ENCODE assay signal across 23 cellular contexts in the genomic region with DNA sequence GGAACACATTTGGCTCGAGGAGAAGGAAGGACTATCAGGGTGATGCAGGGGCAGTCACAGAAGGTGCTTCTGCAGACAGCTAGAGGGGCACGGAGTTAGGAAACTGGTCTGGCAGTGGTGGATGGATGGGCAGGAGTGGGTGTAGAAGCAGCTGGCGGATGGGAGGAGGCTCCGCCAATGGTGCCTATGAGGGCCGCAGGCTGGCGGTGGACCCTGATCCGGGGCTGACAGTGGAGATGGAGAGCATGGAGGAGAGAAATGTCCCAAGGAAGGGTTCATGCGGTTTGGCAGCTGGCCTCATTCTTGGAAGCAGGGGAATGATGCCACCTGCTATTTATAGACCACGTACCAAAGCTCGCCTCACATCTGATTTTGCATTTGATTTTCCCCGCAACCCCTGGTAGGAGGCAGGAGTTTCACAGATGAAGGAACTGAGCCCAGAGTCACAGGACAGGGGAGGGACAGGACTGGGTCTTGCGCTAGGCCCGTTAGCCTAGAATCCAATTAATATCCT.
DNase-seq lines count a peak whose midpoint lies in the region; ATAC-seq, FAIRE-seq and TF ChIP-seq lines count a peak whose summit lies in the region.
"Had no signal": no experiment of that assay in that cellular context is flagged by ENCODE, and none has a peak within 500 bp of the region (broad histone marks: within the 10 kb centered on the region; RNA-seq: fewer than 3 reads in every experiment).

No MANE protein-coding gene starts in this region.

- TF ChIP-seq EP300 in HepG2 (IDR thresholded peaks at IDR 0.05; ENCODE audit: low read depth in 2 of 2, low read length in 2 of 2), result no peak
- TF ChIP-seq EP300 in HepG2 (CRISPR knock-in tag; IDR thresholded peaks at IDR 0.05; ENCODE audit: borderline replicate concordance), result no peak

- no peak overlapping the region for H3K9ac ChIP-seq in HepG2 (ENCODE audit: insufficient read depth, low read depth, low read length)
- H3K9ac ChIP-seq in neuronal stem cell (ENCODE audit: low read depth, low read length, poor library complexity), result no peak overlapping the region

- no peak overlapping the region for H2BK5ac ChIP-seq in neuronal stem cell (ENCODE audit: low read length)

- H3K9me3 Mint-ChIP-seq in chondrocyte (ENCODE audit: low read depth), result no peaks in the 10 kb centered on the region
- H3K9me3 Mint-ChIP-seq: activated T-cell treated with anti-CD3 and anti-CD28 coated beads, Interleukin-2, amount 50 U/mL, for 72 hours; CD4-positive, alpha-beta memory T cell; neural crest cell had no signal

- H3K27me3 Mint-ChIP-seq in chondrocyte (ENCODE audit: low read depth), result no peaks in the 10 kb centered on the region
- H3K27me3 Mint-ChIP-seq: CD4-positive, alpha-beta memory T cell had no signal

- no peak overlapping the region for H3K4ac ChIP-seq in neuronal stem cell (ENCODE audit: low read length)

- FAIRE-seq in HepG2 (lab: Jason Lieb, UNC), result no peak
- FAIRE-seq: G401.6, islet of Langerhans had no signal

- H3K36me3 ChIP-seq in HepG2 (replicated peaks in 1 of 2; ENCODE audit: control insufficient read depth in 1 of 2, insufficient read depth in 2 of 2, low read length in 2 of 2), result peaks cover 25 to 75% of the 10 kb centered on the region in 2 experiments
- H3K36me3 ChIP-seq in right lobe of liver, result no peaks in the 10 kb centered on the region
- H3K36me3 ChIP-seq in neuronal stem cell (replicated peaks in 1 of 2; ENCODE audit: control insufficient read depth in 2 of 2, insufficient read depth in 2 of 2, low read length in 2 of 2), result peaks cover 0 to 18% of the 10 kb centered on the region in 2 donors
- H3K36me3 ChIP-seq: colonic mucosa, uterus had no signal

- no peak for DNase-seq in HepG2 (ENCODE audit: low spot score)
- no peak for DNase-seq in right lobe of liver
- no peak for DNase-seq in chondrocyte (ENCODE audit: low spot score)
- no peak for DNase-seq in neuronal stem cell (ENCODE audit: low spot score)
- no peak for DNase-seq in stimulated activated CD4-positive, alpha-beta T cell treated with anti-CD3 and anti-CD28 coated beads, Interleukin-12 subunit alpha, Interleukin-12 subunit beta, amount 100 ng/mL, for 4 hours
- no peak for DNase-seq in amniotic stem cell (lab: John Stamatoyannopoulos, UW)
- no peak for DNase-seq in stimulated activated CD4-positive, alpha-beta T cell treated with anti-CD3 and anti-CD28 coated beads, Interleukin-15, amount 100 ng/mL, for 24 hours
- DNase-seq: activated CD8-positive, alpha-beta memory T cell treated with anti-CD3 and anti-CD28 coated beads for 24 hours; activated naive CD4-positive, alpha-beta T cell treated with anti-CD3 and anti-CD28 coated beads, Interleukin-2, amount 50 U/mL, for 16 hours; activated T-cell treated with anti-CD3 and anti-CD28 coated beads, Interleukin-2, amount 50 U/mL, for 72 hours; CD4-positive, alpha-beta memory T cell; colonic mucosa; Kasumi-1; MV-4-11; NCI-H2171; NCI-H510A treated with DMSO at 0.1 percent for 48 hours; stimulated activated CD4-positive, alpha-beta T cell treated with anti-CD3 and anti-CD28 coated beads, Interleukin-1b, Interleukin-23, amount 100 ng/mL, for 48 hours; uterus had no signal

- CTCF ChIA-PET in HepG2 (lab: Yijun Ruan, JAX; ENCODE audit: low intra/inter-chr PET ratio, low total read pairs), result no interaction called here

- peaks cover 19% of the 10 kb centered on the region for H3K4me1 ChIP-seq in HepG2 (ENCODE audit: insufficient read depth, low read length)
- peaks cover 0 to 18% (median 3%) of the 10 kb centered on the region in 4 donors for H3K4me1 ChIP-seq in right lobe of liver
- H3K4me1 ChIP-seq in neuronal stem cell (ENCODE audit: control insufficient read depth in 2 of 2, insufficient read depth in 1 of 2, low read depth in 1 of 2, low read length in 2 of 2), result no peaks in the 10 kb centered on the region
- H3K4me1 ChIP-seq: colonic mucosa, uterus had no signal

- no peak overlapping the region for H4K8ac ChIP-seq in neuronal stem cell (ENCODE audit: low read depth, low read length)

- POLR2A ChIA-PET in HepG2 (lab: Yijun Ruan, JAX), result no interaction called here

- no peak overlapping the region for H3K4me3 Mint-ChIP-seq in chondrocyte (ENCODE audit: unreplicated experiment)
- H3K4me3 Mint-ChIP-seq: activated T-cell treated with anti-CD3 and anti-CD28 coated beads, Interleukin-2, amount 50 U/mL, for 72 hours; CD4-positive, alpha-beta memory T cell; neural crest cell had no signal

- 96% methylated on average over 13 of the region's 13 CpGs for WGBS in HepG2 (ENCODE audit: low lambda C conversion rate)
- WGBS in right lobe of liver (ENCODE audit: insufficient coverage, low coverage, low lambda C conversion rate, missing lambda C conversion rate), result 95% methylated on average over 4 of the region's 13 CpGs
- no CpG with 5 or more reads among the region's 13 CpGs for WGBS in neuronal stem cell (ENCODE audit: extremely low coverage in 2 of 2, insufficient read length in 2 of 2, insufficient replicate concordance in 1 of 2), 2 donors

- in situ Hi-C loops in HepG2 (cut with HindIII; ENCODE audit: extremely low pct_ligation_motif_present, low pct_unique_long_range_greater_than_20kb), result no loop called here

- peaks cover 6% of the 10 kb centered on the region for H3K79me2 ChIP-seq in HepG2 (ENCODE audit: insufficient read depth, low read length)

- no peak overlapping the region for H4K91ac ChIP-seq in neuronal stem cell (ENCODE audit: low read depth, low read length, poor library complexity)

- H4K20me1 ChIP-seq in HepG2 (ENCODE audit: insufficient read depth, low read length), result peaks cover 4% of the 10 kb centered on the region; the same call in 1 of the 2 replicates

- H3K4me1 Mint-ChIP-seq in chondrocyte (ENCODE audit: low read depth), result peaks cover 46% of the 10 kb centered on the region
- H3K4me1 Mint-ChIP-seq: neural crest cell had no signal

- no peak overlapping the region for H2BK120ac ChIP-seq in neuronal stem cell (ENCODE audit: low read depth, low read length)

- no peak for TF ChIP-seq RAD21 in HepG2 (CRISPR knock-in tag; IDR thresholded peaks at IDR 0.05)

- no peak overlapping the region for H2BK12ac ChIP-seq in neuronal stem cell (ENCODE audit: low read length)

- H2BK15ac ChIP-seq in neuronal stem cell (ENCODE audit: low read length), result no peak overlapping the region

- BruUV-seq in HepG2 (replicated peaks; lab: Mats Ljungman, UMichigan), result no TSS peak

- peaks cover 19% of the 10 kb centered on the region for H3K36me3 Mint-ChIP-seq in chondrocyte (ENCODE audit: low read depth)

- H3K27ac Mint-ChIP-seq in chondrocyte (ENCODE audit: unreplicated experiment), result peak overlapping the region; percentile 81
- H3K27ac Mint-ChIP-seq: activated T-cell treated with anti-CD3 and anti-CD28 coated beads, Interleukin-2, amount 50 U/mL, for 72 hours had no signal

- TF ChIP-seq CTCF in HepG2 (CRISPR knock-in tag; IDR thresholded peaks at IDR 0.05), result no peak
- TF ChIP-seq CTCF in right lobe of liver (IDR thresholded peaks at IDR 0.05), result no peak
- TF ChIP-seq CTCF in chondrocyte (IDR thresholded peaks at IDR 0.05), result no peak

- peak overlapping the region; percentile 25 for H3K23ac ChIP-seq in neuronal stem cell (ENCODE audit: low read depth, low read length, poor library complexity)

- H3K27me3 ChIP-seq in HepG2 (ENCODE audit: control insufficient read depth in 1 of 2, insufficient read depth in 2 of 2, low read length in 2 of 2) (no peaks in the 10 kb centered on the region), right lobe of liver (no peaks in the 10 kb centered on the region), neuronal stem cell (ENCODE audit: control insufficient read depth in 3 of 3, insufficient read depth in 3 of 3, low read depth in 1 of 3, low read length in 3 of 3) (no peaks in the 10 kb centered on the region)
- H3K27me3 ChIP-seq: colonic mucosa, gastroesophageal sphincter, uterus had no signal

- H2AFZ ChIP-seq in HepG2 (ENCODE audit: low read length) (no peak overlapping the region), neuronal stem cell (ENCODE audit: low read length) (no peak overlapping the region)

- H2AK5ac ChIP-seq in neuronal stem cell (ENCODE audit: low read depth, low read length), result no peak overlapping the region

- H3K18ac ChIP-seq in neuronal stem cell (ENCODE audit: low read length), result no peak overlapping the region

- H3K4me2 ChIP-seq in HepG2 (ENCODE audit: low read depth, low read length), result no peak overlapping the region
- no peak overlapping the region for H3K4me2 ChIP-seq in neuronal stem cell (ENCODE audit: insufficient read depth, low read length, poor library complexity, severe bottlenecking)

- intact Hi-C loops in HepG2 (cut with micrococcal nuclease; ENCODE audit: unreplicated experiment), result loop anchor here (5.0 kb wide), 1 partner anchor 138 kb away; no protein-coding TSS in a partner anchor
- intact Hi-C loops in right lobe of liver (cut with DNase I), result loop anchor here in 1 of 2 donors (10.0 kb wide), 1 partner anchor 145 kb away; no protein-coding TSS in a partner anchor

- H3K14ac ChIP-seq in neuronal stem cell (ENCODE audit: low read length), result no peak overlapping the region

- TF ChIP-seq POLR2A in HepG2 (IDR thresholded peaks at IDR 0.05; ENCODE audit: insufficient read depth in 1 of 2, low read depth in 2 of 2, low read length in 2 of 2), result peak in 1 of 2 experiments; percentile 43; a peak in 1 of 4 replicates
- no peak for TF ChIP-seq POLR2A in right lobe of liver (IDR thresholded peaks at IDR 0.05)

- no peak overlapping the region for H3K4me3 ChIP-seq in HepG2 (replicated peaks in 1 of 3; ENCODE audit: insufficient read depth in 1 of 3, low read depth in 2 of 3, low read length in 3 of 3)
- no peak overlapping the region for H3K4me3 ChIP-seq in right lobe of liver
- H3K4me3 ChIP-seq in neuronal stem cell (ENCODE audit: low read length in 2 of 2), result no peak overlapping the region
- H3K4me3 ChIP-seq: colonic mucosa, gastroesophageal sphincter, uterus had no signal

- H3K9me3 ChIP-seq in HepG2 (ENCODE audit: low read length), result no peaks in the 10 kb centered on the region
- no peaks in the 10 kb centered on the region for H3K9me3 ChIP-seq in right lobe of liver
- H3K9me3 ChIP-seq in neuronal stem cell (replicated peaks in 1 of 2; ENCODE audit: control insufficient read depth in 2 of 2, insufficient read depth in 1 of 2, low read depth in 1 of 2, low read length in 2 of 2), result no peaks in the 10 kb centered on the region
- H3K9me3 ChIP-seq: colonic mucosa, gastroesophageal sphincter, uterus had no signal

- H3K27ac ChIP-seq in HepG2 (ENCODE audit: extremely low read length, insufficient read depth, low read length), result no peak overlapping the region
- H3K27ac ChIP-seq in right lobe of liver, result no peak overlapping the region
- H3K27ac ChIP-seq in neuronal stem cell (replicated peaks; ENCODE audit: low read length), result no peak overlapping the region
- H3K27ac ChIP-seq: colonic mucosa, uterus had no signal

- no peak for ATAC-seq in HepG2
- no peak for ATAC-seq in right lobe of liver
- ATAC-seq: activated CD4-positive, CD25-positive, alpha-beta regulatory T cell treated with anti-CD3 and anti-CD28 coated beads, Interleukin-2, amount 50 U/mL, for 24 hours; activated T-cell treated with anti-CD3 and anti-CD28 coated beads, Interleukin-2, amount 50 U/mL, for 72 hours; gastroesophageal sphincter had no signal

- H3K79me1 ChIP-seq in neuronal stem cell (ENCODE audit: low read depth, low read length), result no peaks in the 10 kb centered on the region

TF ChIP-seq in HepG2, 621 proteins besides CTCF, POLR2A, EP300 and RAD21 (continues in another document):
- TF ChIP-seq RFXANK (CRISPR knock-in tag; IDR thresholded peaks at IDR 0.05) (no peak), XBP1 (CRISPR knock-in tag; IDR thresholded peaks at IDR 0.05) (no peak), RBM22 (optimal IDR thresholded peaks at IDR 0.05; ENCODE audit: low read length) (peak; percentile 29)
